ENCODE assay signal across 23 cellular contexts in genomic region chr4:53645108-53645507, GRCh38. TPM values are rescaled to one million over a fixed set of nuclear protein-coding genes. Genes with fewer than 3 reads are reported as not detected.
A peak's percentile ranks its signal among the peaks of the same experiment; 100 is the strongest.
DNase-seq lines count a peak whose midpoint lies in the region; ATAC-seq and TF ChIP-seq lines count a peak whose summit lies in the region.
"Had no signal": no experiment of that assay in that cellular context is flagged by ENCODE, and none has a peak within 500 bp of the region (broad histone marks: within the 10 kb centered on the region; RNA-seq: fewer than 3 reads in every experiment).

No MANE protein-coding gene starts in this region.

- H3K27me3 ChIP-seq in left ventricle myocardium inferior (ENCODE audit: low read depth) (no peaks in the 10 kb centered on the region), heart left ventricle (no peaks in the 10 kb centered on the region), esophagus squamous epithelium (no peaks in the 10 kb centered on the region), vagina (no peaks in the 10 kb centered on the region)
- H3K27me3 ChIP-seq: BLaER1, ovary, uterus had no signal

- TF ChIP-seq CTCF in left ventricle myocardium inferior (IDR thresholded peaks at IDR 0.05; ENCODE audit: borderline replicate concordance) (no peak), heart left ventricle (IDR thresholded peaks at IDR 0.05) (no peak), esophagus squamous epithelium (IDR thresholded peaks at IDR 0.05) (no peak), omental fat pad (IDR thresholded peaks at IDR 0.05) (no peak), vagina (IDR thresholded peaks at IDR 0.05) (no peak)

- H3K36me3 ChIP-seq in left ventricle myocardium inferior (no peaks in the 10 kb centered on the region), heart left ventricle (no peaks in the 10 kb centered on the region), esophagus squamous epithelium (no peaks in the 10 kb centered on the region), vagina (no peaks in the 10 kb centered on the region)
- H3K36me3 ChIP-seq: BLaER1, ovary, uterus had no signal

- WGBS in heart left ventricle, 4 donors, result 54 to 73% (median 60%) methylated on average over 3 of the region's 3 CpGs
- WGBS in esophagus squamous epithelium, 2 donors, result 49 to 60% methylated on average over 1 to 3 of the region's 3 CpGs

- no peak for ATAC-seq in heart left ventricle
- peak; percentile 33 for ATAC-seq in omental fat pad (ENCODE audit: low FRiP score)
- ATAC-seq: naive thymus-derived CD8-positive, alpha-beta T cell; T-helper 17 cell had no signal

- DNase-seq in left ventricle myocardium inferior, result no peak
- DNase-seq in heart left ventricle, result no peak
- no peak for DNase-seq in esophagus squamous epithelium (lab: John Stamatoyannopoulos, UW)
- no peak for DNase-seq in omental fat pad (ENCODE audit: low spot score)
- DNase-seq in vagina (ENCODE audit: extremely low spot score in 2 of 2), result no peak
- DNase-seq in activated CD8-positive, alpha-beta memory T cell treated with anti-CD3 and anti-CD28 coated beads, Interleukin-2, amount 50 U/mL, for 48 hours, result no peak
- no peak for DNase-seq in NCI-H2107 (lab: John Stamatoyannopoulos, UW)
- no peak for DNase-seq in COLO668 (lab: John Stamatoyannopoulos, UW; ENCODE audit: unreplicated experiment)
- DNase-seq: activated CD4-positive, alpha-beta T cell treated with anti-CD3 and anti-CD28 coated beads, Interleukin-2, amount 50 U/mL, for 1 hour; activated CD8-positive, alpha-beta memory T cell treated with anti-CD3 and anti-CD28 coated beads, Interleukin-2, amount 50 U/mL, for 4 hours; H9; head of caudate nucleus; immature natural killer cell; naive thymus-derived CD8-positive, alpha-beta T cell; NCI-H146; ovary; SIG-M5; stimulated activated CD4-positive, alpha-beta T cell treated with anti-CD3 and anti-CD28 coated beads, Interleukin-1b, Interleukin-23, amount 100 ng/mL, for 48 hours; stimulated activated naive B cell treated with anti-CD40 and anti-IgM and Interleukin-4, amounts not matched to agents 10 μg/mL and 1 μg/mL and 100 μg/mL, for 72 hours; T-helper 17 cell; uterus had no signal

- H3K9me3 ChIP-seq in left ventricle myocardium inferior (replicated peaks) (no peaks in the 10 kb centered on the region), heart left ventricle (no peaks in the 10 kb centered on the region), esophagus squamous epithelium (no peaks in the 10 kb centered on the region), vagina (no peaks in the 10 kb centered on the region)
- H3K9me3 ChIP-seq: BLaER1, ovary, uterus had no signal

- H3K4me1 ChIP-seq in left ventricle myocardium inferior (peaks cover 53% of the 10 kb centered on the region), heart left ventricle (peaks cover 0 to 39% (median 7%) of the 10 kb centered on the region in 12 donors), esophagus squamous epithelium (peaks cover 0 to 58% (median 11%) of the 10 kb centered on the region in 3 donors), vagina (peaks cover 20% of the 10 kb centered on the region)
- H3K4me1 ChIP-seq: BLaER1, uterus had no signal

- intact Hi-C loops in left ventricle myocardium inferior (cut with micrococcal nuclease) (no loop called here), heart left ventricle (cut with DNase I) (no loop called here), esophagus squamous epithelium (cut with DNase I) (no loop called here), vagina (cut with DNase I) (no loop called here)

- H3K4me3 ChIP-seq in left ventricle myocardium inferior (no peak overlapping the region), heart left ventricle (no peak overlapping the region), esophagus squamous epithelium (no peak overlapping the region), vagina (no peak overlapping the region)
- H3K4me3 ChIP-seq: BLaER1, ovary, uterus had no signal

- TF ChIP-seq POLR2A in heart left ventricle (IDR thresholded peaks at IDR 0.05) (no peak), esophagus squamous epithelium (IDR thresholded peaks at IDR 0.05) (no peak), vagina (IDR thresholded peaks at IDR 0.05) (no peak)

- H3K27ac ChIP-seq in left ventricle myocardium inferior (replicated peaks) (peak overlapping the region; percentile 37), heart left ventricle (no peak overlapping the region), esophagus squamous epithelium (peak overlapping the region; percentile 74 to 88 (median 84)), vagina (peak overlapping the region; percentile 42)
- H3K27ac ChIP-seq: BLaER1, ovary had no signal

RNA-seq across cellular contexts. Expression of gene LNX1, which starts 53.8 kb away (rescaled TPM):
- 9.5 TPM for total RNA-seq in left ventricle myocardium inferior
- total RNA-seq in heart left ventricle, result 10 to 100 TPM in 2 of 9 donors, 1 to 10 TPM in 7; 3.4 to 15.7 (median 7.1) TPM
- polyA plus RNA-seq in heart left ventricle, result 1 to 10 TPM; 5.4 to 6.7 TPM
- total RNA-seq in esophagus squamous epithelium, result 10 to 100 TPM; 14.5 to 41.0 (median 22.9) TPM
- total RNA-seq in omental fat pad, result 10 to 100 TPM in 2 of 4 donors, 1 to 10 TPM in 2; 7.2 to 72.4 (median 19.0) TPM
- 11.8 TPM for total RNA-seq in vagina
- total RNA-seq: naive thymus-derived CD8-positive, alpha-beta T cell; OCI-LY7; T-helper 17 cell had no signal

Comparison
In these comparisons a context has a peak if more than half of its experiments do, and no peak if none do; other contexts are left out.
1. H3K27ac ChIP-seq: peak in left ventricle myocardium inferior (single experiment), esophagus squamous epithelium (4 of 4) and vagina (single experiment); none in heart left ventricle (0 of 12).